In genomic region chr12:29428630-29429029, GRCh38 we compare ENCODE assay signal across 10 cellular contexts. TPM values are rescaled to one million over a fixed set of nuclear protein-coding genes. Genes with fewer than 3 reads are reported as not detected.
DNase-seq lines count a peak whose midpoint lies in the region; ATAC-seq, FAIRE-seq and TF ChIP-seq lines count a peak whose summit lies in the region.
"Had no signal": no experiment of that assay in that cellular context is flagged by ENCODE, and none has a peak within 500 bp of the region (broad histone marks: within the 10 kb centered on the region; RNA-seq: fewer than 3 reads in every experiment).

No MANE protein-coding gene starts in this region.

- in situ Hi-C loops in brain microvascular endothelial cell (cut with HindIII; ENCODE audit: low pct_ligation_motif_present, low sequenced_read_pairs) = no loop called here

- H3K4me1 ChIP-seq in small intestine (ENCODE audit: control insufficient read depth in 2 of 2, insufficient read depth in 1 of 2, low read depth in 1 of 2, low read length in 1 of 2) = no peaks in the 10 kb centered on the region
- H3K4me1 ChIP-seq in smooth muscle cell (ENCODE audit: low read depth) = no peaks in the 10 kb centered on the region
- H3K4me1 ChIP-seq: gastrocnemius medialis had no signal

- H4K20me1 ChIP-seq in smooth muscle cell (ENCODE audit: low read depth) = no peaks in the 10 kb centered on the region
- H4K20me1 ChIP-seq: BLaER1 treated with 17β-estradiol and CSF1 and Interleukin-3, amounts not matched to agents 10 nM and 100 nM had no signal

- H3K4me2 ChIP-seq in smooth muscle cell = no peak overlapping the region

- H3K27ac ChIP-seq in brain microvascular endothelial cell (no peak overlapping the region), small intestine (ENCODE audit: low read depth in 1 of 2, low read length in 1 of 2) (no peak overlapping the region), smooth muscle cell (ENCODE audit: low read depth) (no peak overlapping the region)
- H3K27ac ChIP-seq: gastrocnemius medialis had no signal

- no peaks in the 10 kb centered on the region for H3K9me3 Mint-ChIP-seq in activated T-cell treated with anti-CD3 and anti-CD28 coated beads, Interleukin-2, amount 50 U/mL, for 4 hours
- H3K9me3 Mint-ChIP-seq in stimulated activated memory B cell treated with anti-CD40 and anti-IgM and Interleukin-4, amounts not matched to agents 10 μg/mL and 1 μg/mL and 100 μg/mL, for 72 hours = peaks cover 2% of the 10 kb centered on the region

- no peaks in the 10 kb centered on the region for H3F3A ChIP-seq in smooth muscle cell (ENCODE audit: low read depth)

- no peak overlapping the region for H2AFZ ChIP-seq in smooth muscle cell (ENCODE audit: low read depth)

- no peak for DNase-seq in activated T-cell treated with anti-CD3 and anti-CD28 coated beads, Interleukin-2, amount 50 U/mL, for 4 hours
- DNase-seq in activated T-cell treated with anti-CD3 and anti-CD28 coated beads for 4 hours (no peak), brain microvascular endothelial cell (peak; percentile 66), small intestine (peak; percentile 89), medulla oblongata (ENCODE audit: extremely low spot score) (no peak), smooth muscle cell (lab: John Stamatoyannopoulos, UW; ENCODE audit: unreplicated experiment) (no peak)
- DNase-seq: gastrocnemius medialis had no signal

- H3K4me3 ChIP-seq in brain microvascular endothelial cell (ENCODE audit: low read depth, low read length) (no peak overlapping the region), small intestine (ENCODE audit: low read depth in 1 of 2, low read length in 2 of 2) (no peak overlapping the region), smooth muscle cell (no peak overlapping the region)
- H3K4me3 ChIP-seq: BLaER1 treated with 17β-estradiol and CSF1 and Interleukin-3, amounts not matched to agents 10 nM and 100 nM; gastrocnemius medialis had no signal

- peak; percentile 41 to 51 for ATAC-seq in activated T-cell treated with anti-CD3 and anti-CD28 coated beads, Interleukin-2, amount 50 U/mL, for 4 hours
- peak; percentile 45 for ATAC-seq in HG03460 (IDR thresholded peaks at IDR 0.05; ENCODE audit: unreplicated experiment)
- no peak for ATAC-seq in stimulated activated memory B cell treated with anti-CD40 and anti-IgM and Interleukin-4, amounts not matched to agents 10 μg/mL and 1 μg/mL and 100 μg/mL, for 72 hours

- no peaks in the 10 kb centered on the region for H3K27me3 ChIP-seq in brain microvascular endothelial cell (replicated peaks)
- no peaks in the 10 kb centered on the region for H3K27me3 ChIP-seq in small intestine (ENCODE audit: control insufficient read depth in 2 of 2, insufficient read depth in 2 of 2, low read length in 2 of 2)
- no peaks in the 10 kb centered on the region for H3K27me3 ChIP-seq in smooth muscle cell (ENCODE audit: low read depth)
- H3K27me3 ChIP-seq: BLaER1 treated with 17β-estradiol and CSF1 and Interleukin-3, amounts not matched to agents 10 nM and 100 nM; gastrocnemius medialis had no signal

- no peak overlapping the region for H3K4me3 Mint-ChIP-seq in activated T-cell treated with anti-CD3 and anti-CD28 coated beads, Interleukin-2, amount 50 U/mL, for 4 hours
- H3K4me3 Mint-ChIP-seq in stimulated activated memory B cell treated with anti-CD40 and anti-IgM and Interleukin-4, amounts not matched to agents 10 μg/mL and 1 μg/mL and 100 μg/mL, for 72 hours = no peak overlapping the region

- H3K9me3 ChIP-seq in small intestine (ENCODE audit: control insufficient read depth, low read depth) (no peaks in the 10 kb centered on the region), smooth muscle cell (replicated peaks; ENCODE audit: low read depth) (no peaks in the 10 kb centered on the region)
- H3K9me3 ChIP-seq: gastrocnemius medialis had no signal

- H3K27me3 Mint-ChIP-seq in activated T-cell treated with anti-CD3 and anti-CD28 coated beads, Interleukin-2, amount 50 U/mL, for 4 hours (ENCODE audit: low read depth) = peaks cover 5% of the 10 kb centered on the region
- H3K27me3 Mint-ChIP-seq in stimulated activated memory B cell treated with anti-CD40 and anti-IgM and Interleukin-4, amounts not matched to agents 10 μg/mL and 1 μg/mL and 100 μg/mL, for 72 hours = peaks cover 23% of the 10 kb centered on the region

- H3K4me1 Mint-ChIP-seq in activated T-cell treated with anti-CD3 and anti-CD28 coated beads, Interleukin-2, amount 50 U/mL, for 4 hours (ENCODE audit: low read depth) = peaks cover 3% of the 10 kb centered on the region
- H3K4me1 Mint-ChIP-seq in stimulated activated memory B cell treated with anti-CD40 and anti-IgM and Interleukin-4, amounts not matched to agents 10 μg/mL and 1 μg/mL and 100 μg/mL, for 72 hours = peaks cover 20% of the 10 kb centered on the region

- no peak for FAIRE-seq in small intestine (lab: Jason Lieb, UNC)

- H3K36me3 ChIP-seq in brain microvascular endothelial cell (replicated peaks) (no peaks in the 10 kb centered on the region), small intestine (ENCODE audit: control insufficient read depth in 2 of 2, insufficient read depth in 2 of 2, low read length in 2 of 2) (no peaks in the 10 kb centered on the region), smooth muscle cell (ENCODE audit: low read depth) (no peaks in the 10 kb centered on the region)
- H3K36me3 ChIP-seq: BLaER1 treated with 17β-estradiol and CSF1 and Interleukin-3, amounts not matched to agents 10 nM and 100 nM; gastrocnemius medialis had no signal

- H3K36me3 Mint-ChIP-seq in activated T-cell treated with anti-CD3 and anti-CD28 coated beads, Interleukin-2, amount 50 U/mL, for 4 hours (ENCODE audit: insufficient read depth) = no peaks in the 10 kb centered on the region
- H3K36me3 Mint-ChIP-seq in stimulated activated memory B cell treated with anti-CD40 and anti-IgM and Interleukin-4, amounts not matched to agents 10 μg/mL and 1 μg/mL and 100 μg/mL, for 72 hours = no peaks in the 10 kb centered on the region

- no peaks in the 10 kb centered on the region for H3K79me2 ChIP-seq in smooth muscle cell (ENCODE audit: low read depth)

- TF ChIP-seq CTCF in brain microvascular endothelial cell (IDR thresholded peaks at IDR 0.05; ENCODE audit: low read depth, low read length, missing control alignments) (no peak), smooth muscle cell (IDR thresholded peaks at IDR 0.05; ENCODE audit: borderline replicate concordance, insufficient read depth, poor library complexity, severe bottlenecking) (no peak)

- no peak overlapping the region for H3K27ac Mint-ChIP-seq in stimulated activated memory B cell treated with anti-CD40 and anti-IgM and Interleukin-4, amounts not matched to agents 10 μg/mL and 1 μg/mL and 100 μg/mL, for 72 hours

- H3K9ac ChIP-seq in smooth muscle cell (ENCODE audit: low read depth) = no peak overlapping the region
- H3K9ac ChIP-seq: BLaER1 treated with 17β-estradiol and CSF1 and Interleukin-3, amounts not matched to agents 10 nM and 100 nM had no signal

RNA-seq across cellular contexts. Expression of gene ERGIC2, which starts 47.7 kb away (rescaled TPM):
- total RNA-seq in activated T-cell treated with anti-CD3 and anti-CD28 coated beads, Interleukin-2, amount 50 U/mL, for 4 hours = 100 to 1,000 TPM; 100 to 109 (median 102) TPM
- polyA plus RNA-seq in small intestine (10 to 100 TPM; 10.8 to 35.3 (median 13.0) TPM), smooth muscle cell (139 and 177 TPM in 2 replicates)
- total RNA-seq in smooth muscle cell = 121 and 152 TPM in 2 replicates

Comparison
In these comparisons a context has a peak if more than half of its experiments do, and no peak if none do; other contexts are left out.
1. DNase-seq: peak in brain microvascular endothelial cell (single experiment) and small intestine (single experiment); none in activated T-cell treated with anti-CD3 and anti-CD28 coated beads, Interleukin-2, amount 50 U/mL, for 4 hours (single experiment), activated T-cell treated with anti-CD3 and anti-CD28 coated beads for 4 hours (single experiment), medulla oblongata (single experiment) and smooth muscle cell (single experiment).